Comparison of ENCODE assay signal across 22 cellular contexts in the genomic region with DNA sequence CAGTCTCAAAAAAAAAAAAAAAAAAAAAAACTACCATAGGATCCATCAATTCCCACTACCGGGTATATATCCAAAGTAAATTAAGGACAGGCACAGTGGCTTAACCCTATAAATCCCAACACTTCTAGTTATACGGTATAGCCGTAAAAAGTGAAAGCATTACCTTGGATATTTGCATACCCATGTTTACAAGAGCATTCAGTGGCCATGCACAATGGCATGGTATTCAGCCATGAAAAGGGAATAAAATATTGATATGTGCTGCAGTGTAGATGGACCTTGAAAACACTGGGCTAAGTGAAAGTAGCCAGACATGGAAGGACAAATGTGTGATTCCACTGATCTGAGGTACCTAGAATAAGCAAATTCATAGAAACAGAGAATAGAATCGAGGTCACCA.
DNase-seq lines count a peak whose midpoint lies in the region; ATAC-seq and TF ChIP-seq lines count a peak whose summit lies in the region.
"Had no signal": no experiment of that assay in that cellular context is flagged by ENCODE, and none has a peak within 500 bp of the region (broad histone marks: within the 10 kb centered on the region; RNA-seq: fewer than 3 reads in every experiment).

No MANE protein-coding gene starts in this region.

- H3K27ac Mint-ChIP-seq in CD8-positive, alpha-beta T cell: peak overlapping the region; percentile 10
- H3K27ac Mint-ChIP-seq in T-cell (peak overlapping the region; percentile 60 to 84), immature natural killer cell (peak overlapping the region; percentile 42 to 86 (median 66))

- intact Hi-C loops in CD8-positive, alpha-beta T cell (cut with DNase I, micrococcal nuclease): loop anchor here in 1 of 2 experiments (5.0 kb wide), 1 partner anchor 79 kb away; no protein-coding TSS in a partner anchor
- intact Hi-C loops in dorsolateral prefrontal cortex (cut with DNase I): no loop called here

- H3K4me1 Mint-ChIP-seq in CD8-positive, alpha-beta T cell (ENCODE audit: low read depth): peaks cover 72% of the 10 kb centered on the region
- H3K4me1 Mint-ChIP-seq in T-cell (peaks cover 70 to 89% (median 81%) of the 10 kb centered on the region in 3 donors), immature natural killer cell (peaks cover 55 to 79% of the 10 kb centered on the region in 2 donors)

- H3K27me3 Mint-ChIP-seq in CD8-positive, alpha-beta T cell (ENCODE audit: low read depth): no peaks in the 10 kb centered on the region
- H3K27me3 Mint-ChIP-seq in T-cell (no peaks in the 10 kb centered on the region), immature natural killer cell (ENCODE audit: low read depth in 3 of 3) (peaks cover 0 to 2% (median 0%) of the 10 kb centered on the region in 3 donors)

- H3K36me3 ChIP-seq in CD8-positive, alpha-beta T cell (ENCODE audit: insufficient read depth, low read length): no peaks in the 10 kb centered on the region
- H3K36me3 ChIP-seq: esophagus squamous epithelium, lower lobe of right lung, thoracic aorta, WERI-Rb-1 had no signal

- CTCF ChIA-PET in CD8-positive, alpha-beta T cell (lab: Charles Lee): interaction anchor here (0.6 to 3.4 kb wide), 2 partner anchors 34 to 198 kb away, joined by 3 to 8 read pairs; no protein-coding TSS in a partner anchor
- CTCF ChIA-PET in T-cell (lab: Charles Lee): no interaction called here

- DNase-seq in CD8-positive, alpha-beta T cell: no peak
- DNase-seq in GM12864 (ENCODE audit: low read depth) (no peak), T-cell (no peak), immature natural killer cell (no peak), dorsolateral prefrontal cortex (no peak)
- DNase-seq: activated CD8-positive, alpha-beta memory T cell treated with anti-CD3 and anti-CD28 coated beads, Interleukin-2, amount 50 U/mL, for 4 hours; amniotic stem cell; caudate nucleus; effector CD4-positive, alpha-beta T cell; esophagus squamous epithelium; glutamatergic neuron; lower lobe of right lung; NCI-H1417; NCI-H2171; NCI-H748 treated with DMSO at 0.1 percent for 48 hours; stimulated activated CD4-positive, alpha-beta T cell treated with anti-CD3 and anti-CD28 coated beads, Interleukin-2, amount 100 ng/mL, for 48 hours; SW 1271; WERI-Rb-1 had no signal

- no peak overlapping the region for H3K27ac ChIP-seq in CD8-positive, alpha-beta T cell (ENCODE audit: low read depth, low read length)
- no peak overlapping the region for H3K27ac ChIP-seq in dorsolateral prefrontal cortex
- H3K27ac ChIP-seq: esophagus squamous epithelium, lower lobe of right lung, RWPE1, thoracic aorta, WERI-Rb-1 had no signal

- no peaks in the 10 kb centered on the region for H3K27me3 ChIP-seq in CD8-positive, alpha-beta T cell (ENCODE audit: insufficient read depth, low read length)
- H3K27me3 ChIP-seq in dorsolateral prefrontal cortex: no peaks in the 10 kb centered on the region
- H3K27me3 ChIP-seq: esophagus squamous epithelium had no signal

- H3K9me3 Mint-ChIP-seq in CD8-positive, alpha-beta T cell: peaks cover 19% of the 10 kb centered on the region
- H3K9me3 Mint-ChIP-seq in T-cell: peaks cover 10 to 13% (median 10%) of the 10 kb centered on the region in 3 donors
- peaks cover 0 to 5% (median under 1%) of the 10 kb centered on the region in 6 donors for H3K9me3 Mint-ChIP-seq in immature natural killer cell

- peaks cover 42% of the 10 kb centered on the region for H3K4me1 ChIP-seq in CD8-positive, alpha-beta T cell (ENCODE audit: insufficient read depth, low read length)
- H3K4me1 ChIP-seq: esophagus squamous epithelium, lower lobe of right lung had no signal

- H3K4me3 ChIP-seq in CD8-positive, alpha-beta T cell (ENCODE audit: low read depth, low read length): no peak overlapping the region
- H3K4me3 ChIP-seq in GM12864 (ENCODE audit: low read depth, low read length) (peak overlapping the region; percentile 44; the same call in 1 of the 2 replicates), dorsolateral prefrontal cortex (no peak overlapping the region)
- H3K4me3 ChIP-seq: esophagus squamous epithelium, lower lobe of right lung, thoracic aorta had no signal

- ATAC-seq in CD8-positive, alpha-beta T cell: no peak
- ATAC-seq in T-cell (replicated peaks in 1 of 4) (no peak), GM19351 (IDR thresholded peaks at IDR 0.05; ENCODE audit: unreplicated experiment) (no peak), HG03139 (IDR thresholded peaks at IDR 0.05; ENCODE audit: unreplicated experiment) (no peak)
- ATAC-seq: lower lobe of right lung had no signal

- H3K9me3 ChIP-seq in CD8-positive, alpha-beta T cell (ENCODE audit: low read length): no peaks in the 10 kb centered on the region
- H3K9me3 ChIP-seq: esophagus squamous epithelium, lower lobe of right lung, thoracic aorta had no signal

- POLR2A ChIA-PET in CD8-positive, alpha-beta T cell (lab: Charles Lee): interaction anchor here (0.7 to 1.9 kb wide), 2 partner anchors 183 to 274 kb away, joined by 3 to 4 read pairs; partner anchors contain the start of gene SP140L
- POLR2A ChIA-PET in T-cell (lab: Charles Lee): no interaction called here

- no peak for TF ChIP-seq CTCF in CD8-positive, alpha-beta T cell (IDR thresholded peaks at IDR 0.05)
- TF ChIP-seq CTCF in GM12864 (IDR thresholded peaks at IDR 0.05; ENCODE audit: low read depth, low read length, missing control alignments) (no peak), dorsolateral prefrontal cortex (IDR thresholded peaks at IDR 0.05 in 54 of 56, conservative IDR thresholded peaks at IDR 0.05 in 2 of 56; ENCODE audit: low read depth in 1 of 56, partially characterized antibody in 56 of 56) (no peak)

- H3K4me3 Mint-ChIP-seq in CD8-positive, alpha-beta T cell: no peak overlapping the region
- H3K4me3 Mint-ChIP-seq in T-cell (peak overlapping the region; percentile 10 to 62 (median 46)), immature natural killer cell (peak overlapping the region in 4 of 5 donors; percentile 47 to 68 (median 60))

- H3K36me3 Mint-ChIP-seq in CD8-positive, alpha-beta T cell: peaks cover 18% of the 10 kb centered on the region
- H3K36me3 Mint-ChIP-seq in T-cell: peaks cover 9% of the 10 kb centered on the region
- peaks cover 0 to 3% (median 0%) of the 10 kb centered on the region in 3 donors for H3K36me3 Mint-ChIP-seq in immature natural killer cell

Comparison
In these comparisons a context has a peak if more than half of its experiments do, and no peak if none do; other contexts are left out.
1. H3K27ac Mint-ChIP-seq: peak in every context shown above with its lines; median percentile 72 in T-cell; 66 in immature natural killer cell; 10 in CD8-positive, alpha-beta T cell.